In the genomic region with DNA sequence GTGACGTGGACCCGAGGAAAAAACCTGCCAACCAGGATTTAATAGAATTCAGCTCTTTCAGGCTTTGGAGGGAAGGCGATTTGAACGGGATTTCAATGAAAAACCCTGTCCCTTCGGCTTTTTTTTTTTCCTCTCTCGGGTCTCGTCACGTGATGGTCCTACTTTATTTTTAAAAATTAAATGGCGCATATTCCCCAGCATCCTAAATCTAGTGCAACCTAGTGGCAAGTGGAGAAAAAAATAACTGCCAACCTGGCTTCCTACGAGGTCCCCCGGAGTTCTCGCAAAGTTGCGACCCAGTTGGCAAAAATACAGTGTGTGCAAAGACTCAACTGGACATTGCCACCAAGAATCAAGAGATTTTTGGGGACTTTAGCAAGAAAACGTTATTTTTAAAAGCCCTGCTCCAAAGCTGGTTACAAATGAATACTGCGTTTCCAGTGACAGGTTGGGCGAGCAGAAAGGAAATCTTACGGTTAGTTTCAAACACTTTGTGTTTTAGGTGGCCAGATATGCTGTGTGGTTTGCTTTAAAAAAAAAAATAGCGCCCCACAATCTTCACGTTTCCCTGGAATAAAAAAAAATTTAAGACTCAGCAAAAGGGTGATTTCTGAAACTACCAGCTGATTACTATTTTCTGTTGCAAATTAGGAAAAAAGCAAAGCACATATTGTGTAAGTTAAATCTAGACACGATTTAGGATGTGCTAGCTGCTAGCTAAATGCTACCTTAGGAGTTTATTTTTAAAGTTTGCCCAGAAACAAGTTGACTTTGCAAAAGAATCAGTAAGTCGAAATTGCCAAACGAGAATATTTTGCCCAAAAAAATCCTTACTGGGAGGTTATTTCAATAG, we compare ENCODE assay signal across 1 cellular context.
A peak's percentile ranks its signal among the peaks of the same experiment; 100 is the strongest.
TF ChIP-seq lines count a peak whose summit lies in the region.

No MANE protein-coding gene starts in this region.

TF ChIP-seq in HepG2, 621 proteins besides CTCF, POLR2A, EP300 and RAD21 (continued from another document and continues in another):
- TF ChIP-seq, protein P1, sequence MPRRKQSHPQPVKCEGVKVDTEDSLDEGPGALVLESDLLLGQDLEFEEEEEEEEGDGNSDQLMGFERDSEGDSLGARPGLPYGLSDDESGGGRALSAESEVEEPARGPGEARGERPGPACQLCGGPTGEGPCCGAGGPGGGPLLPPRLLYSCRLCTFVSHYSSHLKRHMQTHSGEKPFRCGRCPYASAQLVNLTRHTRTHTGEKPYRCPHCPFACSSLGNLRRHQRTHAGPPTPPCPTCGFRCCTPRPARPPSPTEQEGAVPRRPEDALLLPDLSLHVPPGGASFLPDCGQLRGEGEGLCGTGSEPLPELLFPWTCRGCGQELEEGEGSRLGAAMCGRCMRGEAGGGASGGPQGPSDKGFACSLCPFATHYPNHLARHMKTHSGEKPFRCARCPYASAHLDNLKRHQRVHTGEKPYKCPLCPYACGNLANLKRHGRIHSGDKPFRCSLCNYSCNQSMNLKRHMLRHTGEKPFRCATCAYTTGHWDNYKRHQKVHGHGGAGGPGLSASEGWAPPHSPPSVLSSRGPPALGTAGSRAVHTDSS (CRISPR knock-in tag; conservative IDR thresholded peaks at IDR 0.05), result no peak
- TF ChIP-seq FOXJ3 (CRISPR knock-in tag; IDR thresholded peaks at IDR 0.05; ENCODE audit: borderline replicate concordance) (no peak; the same call in 1 of the 2 replicates), ZNF367 (CRISPR knock-in tag; IDR thresholded peaks at IDR 0.05; ENCODE audit: borderline replicate concordance) (no peak), PRPF4 (IDR thresholded peaks at IDR 0.05; ENCODE audit: low read depth, low read length, poor library complexity, severe bottlenecking) (no peak), HNRNPH1 (optimal IDR thresholded peaks at IDR 0.05; ENCODE audit: low read depth, low read length) (no peak), BRCA1 (CRISPR knock-in tag; IDR thresholded peaks at IDR 0.05) (no peak; the same call in 1 of the 2 replicates), ZNF335 (CRISPR knock-in tag; IDR thresholded peaks at IDR 0.05) (no peak), ZNF7 (CRISPR knock-in tag; IDR thresholded peaks at IDR 0.05) (no peak), FOXO1 (CRISPR knock-in tag; IDR thresholded peaks at IDR 0.05) (no peak), JUND (CRISPR knock-in tag; IDR thresholded peaks at IDR 0.05) (no peak), ZNF75D (CRISPR knock-in tag; IDR thresholded peaks at IDR 0.05; ENCODE audit: borderline replicate concordance) (no peak), RXRA (CRISPR knock-in tag; IDR thresholded peaks at IDR 0.05) (no peak), ZNF644 (CRISPR knock-in tag; IDR thresholded peaks at IDR 0.05; ENCODE audit: low read depth) (0 out of 2 replicates have a peak, but pooled peaks have one; percentile 28), ZNF44 (CRISPR knock-in tag; IDR thresholded peaks at IDR 0.05) (no peak), ZNF235 (CRISPR knock-in tag; IDR thresholded peaks at IDR 0.05; ENCODE audit: borderline replicate concordance) (no peak; the same call in 1 of the 2 replicates), ZNF547 (CRISPR knock-in tag; IDR thresholded peaks at IDR 0.05) (no peak), PITX1 (CRISPR knock-in tag; IDR thresholded peaks at IDR 0.05) (no peak), ZNF180 (CRISPR knock-in tag; IDR thresholded peaks at IDR 0.05; ENCODE audit: borderline replicate concordance, low read depth) (no peak), ZNF674 (CRISPR knock-in tag; IDR thresholded peaks at IDR 0.05; ENCODE audit: low read depth) (no peak), ZNF136 (CRISPR knock-in tag; IDR thresholded peaks at IDR 0.05; ENCODE audit: low read depth) (no peak; the same call in none of the 2 replicates), NR3C1 (CRISPR knock-in tag; IDR thresholded peaks at IDR 0.05) (no peak), ONECUT2 (CRISPR knock-in tag; IDR thresholded peaks at IDR 0.05) (no peak), ZNF232 (CRISPR knock-in tag; IDR thresholded peaks at IDR 0.05; ENCODE audit: borderline replicate concordance) (no peak; the same call in none of the 2 replicates), NFKB2 (CRISPR knock-in tag; IDR thresholded peaks at IDR 0.05; ENCODE audit: borderline replicate concordance) (no peak), PCBP2 (optimal IDR thresholded peaks at IDR 0.05; ENCODE audit: low read depth, low read length, poor library complexity, severe bottlenecking) (no peak), ZNF224 (CRISPR knock-in tag; IDR thresholded peaks at IDR 0.05) (peak; percentile 49; the same call in 1 of the 2 replicates), ZNF556 (CRISPR knock-in tag; IDR thresholded peaks at IDR 0.05; ENCODE audit: borderline replicate concordance) (no peak), NR2F6 (IDR thresholded peaks at IDR 0.05) (0 out of 2 replicates have a peak, but pooled peaks have one; percentile 7), NR2F6 (CRISPR knock-in tag; IDR thresholded peaks at IDR 0.05) (no peak), IKZF4 (CRISPR knock-in tag; IDR thresholded peaks at IDR 0.05; ENCODE audit: borderline replicate concordance, low read depth, not compliant biosample characterization) (no peak), RFX1 (IDR thresholded peaks at IDR 0.05) (no peak), HNRNPLL (IDR thresholded peaks at IDR 0.05; ENCODE audit: low read depth, low read length, poor library complexity, severe bottlenecking) (peak; percentile 4), IRF2 (CRISPR knock-in tag; IDR thresholded peaks at IDR 0.05) (no peak), SALL1 (CRISPR knock-in tag; IDR thresholded peaks at IDR 0.05) (no peak; the same call in 1 of the 2 replicates)
- TF ChIP-seq, protein P2, sequence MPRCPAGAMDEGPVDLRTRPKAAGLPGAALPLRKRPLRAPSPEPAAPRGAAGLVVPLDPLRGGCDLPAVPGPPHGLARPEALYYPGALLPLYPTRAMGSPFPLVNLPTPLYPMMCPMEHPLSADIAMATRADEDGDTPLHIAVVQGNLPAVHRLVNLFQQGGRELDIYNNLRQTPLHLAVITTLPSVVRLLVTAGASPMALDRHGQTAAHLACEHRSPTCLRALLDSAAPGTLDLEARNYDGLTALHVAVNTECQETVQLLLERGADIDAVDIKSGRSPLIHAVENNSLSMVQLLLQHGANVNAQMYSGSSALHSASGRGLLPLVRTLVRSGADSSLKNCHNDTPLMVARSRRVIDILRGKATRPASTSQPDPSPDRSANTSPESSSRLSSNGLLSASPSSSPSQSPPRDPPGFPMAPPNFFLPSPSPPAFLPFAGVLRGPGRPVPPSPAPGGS (CRISPR knock-in tag; IDR thresholded peaks at IDR 0.05), result no peak
- TF ChIP-seq, protein P3, sequence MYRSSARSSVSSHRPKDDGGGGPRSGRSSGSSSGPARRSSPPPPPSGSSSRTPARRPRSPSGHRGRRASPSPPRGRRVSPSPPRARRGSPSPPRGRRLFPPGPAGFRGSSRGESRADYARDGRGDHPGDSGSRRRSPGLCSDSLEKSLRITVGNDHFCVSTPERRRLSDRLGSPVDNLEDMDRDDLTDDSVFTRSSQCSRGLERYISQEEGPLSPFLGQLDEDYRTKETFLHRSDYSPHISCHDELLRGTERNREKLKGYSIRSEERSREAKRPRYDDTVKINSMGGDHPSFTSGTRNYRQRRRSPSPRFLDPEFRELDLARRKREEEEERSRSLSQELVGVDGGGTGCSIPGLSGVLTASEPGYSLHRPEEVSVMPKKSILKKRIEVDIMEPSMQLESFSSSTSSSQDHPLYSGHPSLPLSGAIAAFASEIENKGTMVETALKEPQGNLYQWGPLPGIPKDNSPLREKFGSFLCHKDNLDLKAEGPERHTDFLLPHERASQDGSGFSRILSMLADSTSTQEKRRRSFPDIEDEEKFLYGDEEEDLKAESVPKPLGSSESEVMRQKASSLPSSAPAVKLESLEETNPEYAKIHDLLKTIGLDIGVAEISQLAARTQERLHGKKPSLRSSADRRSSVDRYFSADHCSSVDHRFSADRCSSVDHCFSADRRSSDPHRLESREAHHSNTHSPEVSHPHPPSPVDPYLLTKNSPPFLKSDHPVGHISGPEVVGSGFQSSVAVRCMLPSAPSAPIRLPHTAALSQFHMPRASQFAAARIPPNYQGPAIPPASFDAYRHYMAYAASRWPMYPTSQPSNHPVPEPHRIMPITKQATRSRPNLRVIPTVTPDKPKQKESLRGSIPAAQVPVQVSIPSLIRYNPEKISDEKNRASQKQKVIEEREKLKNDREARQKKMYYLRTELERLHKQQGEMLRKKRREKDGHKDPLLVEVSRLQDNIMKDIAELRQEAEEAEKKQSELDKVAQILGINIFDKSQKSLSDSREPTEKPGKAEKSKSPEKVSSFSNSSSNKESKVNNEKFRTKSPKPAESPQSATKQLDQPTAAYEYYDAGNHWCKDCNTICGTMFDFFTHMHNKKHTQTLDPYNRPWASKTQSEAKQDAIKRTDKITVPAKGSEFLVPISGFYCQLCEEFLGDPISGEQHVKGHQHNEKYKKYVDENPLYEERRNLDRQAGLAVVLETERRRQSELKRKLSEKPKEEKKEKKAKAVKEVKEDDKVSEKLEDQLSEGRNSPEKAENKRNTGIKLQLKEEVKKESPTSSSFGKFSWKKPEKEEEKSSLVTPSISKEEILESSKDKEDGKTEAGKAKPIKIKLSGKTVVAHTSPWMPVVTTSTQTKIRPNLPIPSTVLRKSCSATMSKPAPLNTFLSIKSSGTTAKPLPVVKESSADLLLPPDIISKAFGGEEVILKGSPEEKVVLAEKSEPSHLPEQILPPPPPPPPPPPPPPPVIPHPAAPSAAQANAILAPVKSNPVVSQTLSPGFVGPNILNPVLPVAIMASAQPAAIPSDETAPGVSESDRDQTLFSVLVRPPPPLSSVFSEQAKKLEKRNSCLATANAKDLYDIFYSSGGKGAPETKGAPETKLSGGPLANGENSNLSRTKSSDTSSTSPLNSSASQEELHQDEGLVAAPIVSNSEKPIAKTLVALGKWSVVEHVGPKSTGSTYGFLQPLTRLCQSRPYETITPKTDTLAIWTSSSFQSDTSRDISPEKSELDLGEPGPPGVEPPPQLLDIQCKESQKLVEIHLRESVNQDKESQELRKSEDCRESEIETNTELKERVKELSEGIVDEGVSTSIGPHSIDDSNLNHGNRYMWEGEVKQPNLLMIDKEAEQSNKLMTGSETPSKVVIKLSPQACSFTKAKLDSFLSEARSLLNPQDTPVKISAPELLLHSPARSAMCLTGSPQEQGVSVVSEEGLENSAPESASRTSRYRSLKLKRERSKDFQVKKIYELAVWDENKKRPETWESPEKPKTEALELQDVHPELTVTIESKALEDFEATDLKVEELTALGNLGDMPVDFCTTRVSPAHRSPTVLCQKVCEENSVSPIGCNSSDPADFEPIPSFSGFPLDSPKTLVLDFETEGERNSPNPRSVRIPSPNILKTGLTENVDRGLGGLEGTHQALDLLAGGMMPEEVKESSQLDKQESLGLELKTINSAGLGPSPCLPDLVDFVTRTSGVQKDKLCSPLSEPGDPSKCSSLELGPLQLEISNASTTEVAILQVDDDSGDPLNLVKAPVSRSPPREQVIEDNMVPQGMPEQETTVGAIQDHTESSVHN (CRISPR knock-in tag; IDR thresholded peaks at IDR 0.05), result no peak
- TF ChIP-seq, protein P4, sequence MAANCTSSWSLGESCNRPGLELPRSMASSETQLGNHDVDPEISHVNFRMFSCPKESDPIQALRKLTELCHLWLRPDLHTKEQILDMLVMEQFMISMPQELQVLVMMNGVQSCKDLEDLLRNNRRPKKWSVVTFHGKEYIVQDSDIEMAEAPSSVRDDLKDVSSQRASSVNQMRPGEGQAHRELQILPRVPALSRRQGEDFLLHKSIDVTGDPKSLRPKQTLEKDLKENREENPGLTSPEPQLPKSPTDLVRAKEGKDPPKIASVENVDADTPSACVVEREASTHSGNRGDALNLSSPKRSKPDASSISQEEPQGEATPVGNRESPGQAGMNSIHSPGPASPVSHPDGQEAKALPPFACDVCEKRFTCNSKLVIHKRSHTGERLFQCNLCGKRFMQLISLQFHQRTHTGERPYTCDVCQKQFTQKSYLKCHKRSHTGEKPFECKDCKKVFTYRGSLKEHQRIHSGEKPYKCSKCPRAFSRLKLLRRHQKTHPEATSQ (CRISPR knock-in tag; IDR thresholded peaks at IDR 0.05; ENCODE audit: borderline replicate concordance), result no peak
- TF ChIP-seq, protein P5, sequence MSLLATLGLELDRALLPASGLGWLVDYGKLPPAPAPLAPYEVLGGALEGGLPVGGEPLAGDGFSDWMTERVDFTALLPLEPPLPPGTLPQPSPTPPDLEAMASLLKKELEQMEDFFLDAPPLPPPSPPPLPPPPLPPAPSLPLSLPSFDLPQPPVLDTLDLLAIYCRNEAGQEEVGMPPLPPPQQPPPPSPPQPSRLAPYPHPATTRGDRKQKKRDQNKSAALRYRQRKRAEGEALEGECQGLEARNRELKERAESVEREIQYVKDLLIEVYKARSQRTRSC (CRISPR knock-in tag; IDR thresholded peaks at IDR 0.05; ENCODE audit: low read depth), result 0 out of 2 replicates have a peak, but pooled peaks have one; percentile 5
- TF ChIP-seq, protein P6, sequence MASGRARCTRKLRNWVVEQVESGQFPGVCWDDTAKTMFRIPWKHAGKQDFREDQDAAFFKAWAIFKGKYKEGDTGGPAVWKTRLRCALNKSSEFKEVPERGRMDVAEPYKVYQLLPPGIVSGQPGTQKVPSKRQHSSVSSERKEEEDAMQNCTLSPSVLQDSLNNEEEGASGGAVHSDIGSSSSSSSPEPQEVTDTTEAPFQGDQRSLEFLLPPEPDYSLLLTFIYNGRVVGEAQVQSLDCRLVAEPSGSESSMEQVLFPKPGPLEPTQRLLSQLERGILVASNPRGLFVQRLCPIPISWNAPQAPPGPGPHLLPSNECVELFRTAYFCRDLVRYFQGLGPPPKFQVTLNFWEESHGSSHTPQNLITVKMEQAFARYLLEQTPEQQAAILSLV (CRISPR knock-in tag; IDR thresholded peaks at IDR 0.05; ENCODE audit: borderline replicate concordance), result no peak
- TF ChIP-seq, protein P7, sequence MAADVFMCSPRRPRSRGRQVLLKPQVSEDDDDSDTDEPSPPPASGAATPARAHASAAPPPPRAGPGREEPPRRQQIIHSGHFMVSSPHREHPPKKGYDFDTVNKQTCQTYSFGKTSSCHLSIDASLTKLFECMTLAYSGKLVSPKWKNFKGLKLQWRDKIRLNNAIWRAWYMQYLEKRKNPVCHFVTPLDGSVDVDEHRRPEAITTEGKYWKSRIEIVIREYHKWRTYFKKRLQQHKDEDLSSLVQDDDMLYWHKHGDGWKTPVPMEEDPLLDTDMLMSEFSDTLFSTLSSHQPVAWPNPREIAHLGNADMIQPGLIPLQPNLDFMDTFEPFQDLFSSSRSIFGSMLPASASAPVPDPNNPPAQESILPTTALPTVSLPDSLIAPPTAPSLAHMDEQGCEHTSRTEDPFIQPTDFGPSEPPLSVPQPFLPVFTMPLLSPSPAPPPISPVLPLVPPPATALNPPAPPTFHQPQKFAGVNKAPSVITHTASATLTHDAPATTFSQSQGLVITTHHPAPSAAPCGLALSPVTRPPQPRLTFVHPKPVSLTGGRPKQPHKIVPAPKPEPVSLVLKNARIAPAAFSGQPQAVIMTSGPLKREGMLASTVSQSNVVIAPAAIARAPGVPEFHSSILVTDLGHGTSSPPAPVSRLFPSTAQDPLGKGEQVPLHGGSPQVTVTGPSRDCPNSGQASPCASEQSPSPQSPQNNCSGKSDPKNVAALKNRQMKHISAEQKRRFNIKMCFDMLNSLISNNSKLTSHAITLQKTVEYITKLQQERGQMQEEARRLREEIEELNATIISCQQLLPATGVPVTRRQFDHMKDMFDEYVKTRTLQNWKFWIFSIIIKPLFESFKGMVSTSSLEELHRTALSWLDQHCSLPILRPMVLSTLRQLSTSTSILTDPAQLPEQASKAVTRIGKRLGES (CRISPR knock-in tag; IDR thresholded peaks at IDR 0.05; ENCODE audit: borderline replicate concordance), result peak; percentile 46
